ENCODE assay signal across 11 cellular contexts in genomic region chr1:6013491-6013890, GRCh38.
"Had no signal": no experiment of that assay in that cellular context is flagged by ENCODE, and none has a peak within 500 bp of the region (broad histone marks: within the 10 kb centered on the region; RNA-seq: fewer than 3 reads in every experiment).

No MANE protein-coding gene starts in this region.

- H3K27ac Mint-ChIP-seq: activated B cell treated with CpG ODN at 0.5 μM for 24 hours; activated CD4-positive, alpha-beta T cell treated with anti-CD3 and anti-CD28 coated beads, Interleukin-2, amount 10 ng/mL, durations not matched to agents 24 days and 14 days; activated naive CD4-positive, alpha-beta T cell treated with anti-CD3 and anti-CD28 coated beads, Interleukin-2, amount 50 U/mL, for 24 hours had no signal

- H3K36me3 ChIP-seq: pancreas had no signal

- H3K4me1 ChIP-seq: pancreas, testis had no signal

- H3K4me3 Mint-ChIP-seq: activated B cell treated with CpG ODN at 0.5 μM for 24 hours; activated CD4-positive, alpha-beta T cell treated with anti-CD3 and anti-CD28 coated beads, Interleukin-2, amount 10 ng/mL, durations not matched to agents 24 days and 14 days; activated naive CD4-positive, alpha-beta T cell treated with anti-CD3 and anti-CD28 coated beads, Interleukin-2, amount 50 U/mL, for 24 hours; brain had no signal

- H3K27me3 ChIP-seq: pancreas, testis had no signal

- H3K4me1 Mint-ChIP-seq: brain had no signal

- H3K27ac ChIP-seq: pancreas, skin epidermis had no signal

- DNase-seq: activated B cell treated with CpG ODN at 0.5 μM for 24 hours; activated CD4-positive, alpha-beta T cell treated with anti-CD3 and anti-CD28 coated beads, Interleukin-2, amount 10 ng/mL, durations not matched to agents 24 days and 14 days; activated T-cell treated with anti-CD3 and anti-CD28 coated beads for 4 hours; mesenchymal stem cell had no signal

- H3K9me3 Mint-ChIP-seq: activated B cell treated with CpG ODN at 0.5 μM for 24 hours; activated CD4-positive, alpha-beta T cell treated with anti-CD3 and anti-CD28 coated beads, Interleukin-2, amount 10 ng/mL, durations not matched to agents 24 days and 14 days; activated naive CD4-positive, alpha-beta T cell treated with anti-CD3 and anti-CD28 coated beads, Interleukin-2, amount 50 U/mL, for 24 hours; brain had no signal

- H3K4me3 ChIP-seq: pancreas, skin epidermis, testis had no signal

- H3K9me3 ChIP-seq: pancreas, testis had no signal

- H3K27me3 Mint-ChIP-seq: activated B cell treated with CpG ODN at 0.5 μM for 24 hours; activated CD4-positive, alpha-beta T cell treated with anti-CD3 and anti-CD28 coated beads, Interleukin-2, amount 10 ng/mL, durations not matched to agents 24 days and 14 days; activated naive CD4-positive, alpha-beta T cell treated with anti-CD3 and anti-CD28 coated beads, Interleukin-2, amount 50 U/mL, for 24 hours; brain had no signal

- ATAC-seq: esophagus mucosa, left lobe of liver had no signal
